In genomic region chr13:51175001-51175400, GRCh38 we compare ENCODE assay signal across 23 cellular contexts.
"Had no signal": no experiment of that assay in that cellular context is flagged by ENCODE, and none has a peak within 500 bp of the region (broad histone marks: within the 10 kb centered on the region; RNA-seq: fewer than 3 reads in every experiment).

No MANE protein-coding gene starts in this region.

- H3K4me1 ChIP-seq: esophagus squamous epithelium, gastroesophageal sphincter, left ventricle myocardium inferior, lower lobe of right lung, pancreas had no signal

- H3K27me3 ChIP-seq: gastroesophageal sphincter, pancreas had no signal

- H3K4me1 Mint-ChIP-seq: memory B cell, naive B cell, nephron had no signal

- DNase-seq: cortex of kidney; dorsolateral prefrontal cortex; effector CD8-positive, alpha-beta T cell; esophagus squamous epithelium; foreskin fibroblast; glutamatergic neuron; kidney; left cardiac atrium; left ventricle myocardium inferior; lower lobe of right lung; naive B cell; occipital lobe; pancreas; right cardiac atrium; small intestine; stimulated activated CD4-positive, alpha-beta T cell treated with anti-CD3 and anti-CD28 coated beads, Interleukin-12 subunit alpha, Interleukin-12 subunit beta, amount 100 ng/mL, for 4 hours; stimulated activated naive CD4-positive, alpha-beta T cell had no signal

- H3K27ac ChIP-seq: dorsolateral prefrontal cortex, epithelial cell of prostate, esophagus squamous epithelium, gastroesophageal sphincter, left ventricle myocardium inferior, lower lobe of right lung, pancreas had no signal

- H3K27ac Mint-ChIP-seq: memory B cell, naive B cell, nephron, progenitor cell of endocrine pancreas, type B pancreatic cell had no signal

- ATAC-seq: gastroesophageal sphincter, left cardiac atrium, lower lobe of right lung, pancreas, right cardiac atrium had no signal

- H3K4me3 ChIP-seq: dorsolateral prefrontal cortex, esophagus squamous epithelium, gastroesophageal sphincter, left ventricle myocardium inferior, lower lobe of right lung, pancreas had no signal

- H3K36me3 ChIP-seq: esophagus squamous epithelium, gastroesophageal sphincter, left ventricle myocardium inferior, lower lobe of right lung, pancreas had no signal

- H3K4me3 Mint-ChIP-seq: memory B cell, naive B cell, nephron, type B pancreatic cell had no signal

- H3K36me3 Mint-ChIP-seq: memory B cell, naive B cell, type B pancreatic cell had no signal

- H3K9me3 ChIP-seq: esophagus squamous epithelium, gastroesophageal sphincter, left ventricle myocardium inferior, lower lobe of right lung, pancreas had no signal
